7 cellular contexts compared by ENCODE assay signal in the genomic region with DNA sequence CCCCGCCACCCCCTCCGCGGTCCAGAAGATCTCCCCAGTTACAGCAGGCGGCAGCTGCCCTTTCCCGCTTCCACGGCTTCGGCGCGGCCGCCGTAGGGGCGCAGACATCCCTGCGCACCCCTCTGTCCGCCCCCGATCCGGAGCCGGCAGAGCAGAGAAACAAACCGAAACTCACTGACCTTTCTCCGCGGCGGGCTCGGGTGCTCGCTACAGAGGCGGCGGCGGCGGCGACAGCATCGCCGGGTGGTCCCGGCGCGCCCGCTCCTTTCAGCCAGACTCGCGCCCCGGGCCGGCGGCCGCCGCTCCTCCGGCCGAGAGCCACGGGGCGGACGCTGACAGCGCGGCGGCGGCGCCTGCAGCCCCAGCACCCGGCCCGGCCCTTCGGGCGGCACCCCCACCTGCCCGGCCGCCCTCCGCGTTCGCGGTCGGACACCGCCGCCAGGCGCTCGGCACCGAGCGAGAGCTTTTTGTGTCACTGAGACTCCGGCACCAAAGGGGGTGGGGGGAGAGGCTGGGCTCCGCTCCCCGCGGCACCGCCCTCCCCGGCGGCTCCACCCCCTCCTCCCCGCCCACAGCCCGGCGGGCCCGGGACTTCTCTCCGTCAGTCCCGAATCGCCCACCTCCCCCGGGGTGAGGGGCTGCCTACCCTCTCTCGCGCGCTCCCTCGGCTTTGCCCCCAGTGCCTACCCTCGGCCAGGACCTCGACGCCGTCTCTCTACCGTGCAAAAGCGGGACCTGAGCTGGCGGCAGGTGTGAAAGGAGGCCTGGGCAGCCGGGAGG. TPM values are rescaled to one million over a fixed set of nuclear protein-coding genes. Genes with fewer than 3 reads are reported as not detected.
DNase-seq lines count a peak whose midpoint lies in the region; ATAC-seq and TF ChIP-seq lines count a peak whose summit lies in the region.

No MANE protein-coding gene starts in this region.

- peaks cover 6% of the 10 kb centered on the region for H3K27me3 ChIP-seq in colonic mucosa

- TF ChIP-seq CTCF in colonic mucosa (IDR thresholded peaks at IDR 0.05): no peak

- H3K4me3 ChIP-seq in colonic mucosa: peak overlapping the region; percentile 82

- intact Hi-C loops in colonic mucosa (cut with DNase I): loop anchor here (2.0 to 5.0 kb wide), 2 partner anchors 157 to 257 kb away; no protein-coding TSS in a partner anchor

- H3K36me3 ChIP-seq in colonic mucosa: no peaks in the 10 kb centered on the region

- H3K9me3 ChIP-seq in colonic mucosa: no peaks in the 10 kb centered on the region

- peak overlapping the region; percentile 74 to 77 for H3K9ac ChIP-seq in colonic mucosa (ENCODE audit: low read depth in 2 of 2, low read length in 2 of 2)

- peak; percentile 42 for DNase-seq in NCI-H146 treated with DMSO at 0.1 percent for 48 hours (lab: John Stamatoyannopoulos, UW; ENCODE audit: unreplicated experiment)
- peak; percentile 58 for DNase-seq in activated CD4-positive, alpha-beta T cell treated with anti-CD3 and anti-CD28 coated beads for 1 hour
- DNase-seq in colonic mucosa: peak; percentile 88
- peak; percentile 89 for DNase-seq in left kidney (ENCODE audit: low read depth, low spot score)
- DNase-seq in stimulated activated CD4-positive, alpha-beta T cell treated with anti-CD3 and anti-CD28 coated beads, Interleukin-1b, Interleukin-23, amount 100 ng/mL, for 1 hour (ENCODE audit: low read depth in 2 of 2): peak; percentile 23 to 54

- H3K27ac ChIP-seq in colonic mucosa: peak overlapping the region; percentile 60

- H3K4me1 ChIP-seq in colonic mucosa: no peaks in the 10 kb centered on the region

- ATAC-seq in GM18502 (IDR thresholded peaks at IDR 0.05; ENCODE audit: poor library complexity, unreplicated experiment) (peak; percentile 86), HG02763 (IDR thresholded peaks at IDR 0.05; ENCODE audit: unreplicated experiment) (peak; percentile 79)

RNA-seq across cellular contexts. Expression of a gene that starts 1.4 kb away (rescaled TPM):
- 10 to 100 TPM; 29.8 to 50.1 TPM for total RNA-seq in colonic mucosa

Comparison
In these comparisons a context has a peak if more than half of its experiments do, and no peak if none do; other contexts are left out.
1. Peak in every context shown above with its lines: DNase-seq, ATAC-seq, H3K4me3 ChIP-seq and H3K27ac ChIP-seq.
2. DNase-seq: peak in every context shown above with its lines; median percentile 89 in left kidney; 88 in colonic mucosa; 58 in activated CD4-positive, alpha-beta T cell treated with anti-CD3 and anti-CD28 coated beads for 1 hour; 42 in NCI-H146 treated with DMSO at 0.1 percent for 48 hours; 38 in stimulated activated CD4-positive, alpha-beta T cell treated with anti-CD3 and anti-CD28 coated beads, Interleukin-1b, Interleukin-23, amount 100 ng/mL, for 1 hour.